ENCODE assay signal across 8 cellular contexts in genomic region chr2:70132244-70133126, GRCh38. TPM values are rescaled to one million over a fixed set of nuclear protein-coding genes. Genes with fewer than 3 reads are reported as not detected.
DNase-seq lines count a peak whose midpoint lies in the region; ATAC-seq and TF ChIP-seq lines count a peak whose summit lies in the region.

No MANE protein-coding gene starts in this region.

- H3K9me3 Mint-ChIP-seq in central memory CD8-positive, alpha-beta T cell: no peaks in the 10 kb centered on the region

- TF ChIP-seq EP300 in stomach (IDR thresholded peaks at IDR 0.05): no peak

- H3K4me3 ChIP-seq in Karpas-422 (ENCODE audit: low read length) (peak overlapping the region; percentile 62), RWPE2 (ENCODE audit: severe bottlenecking) (peak overlapping the region; percentile 13), stomach (peak overlapping the region; percentile 27 to 34 (median 31))

- peaks cover 71% of the 10 kb centered on the region for H3K4me1 Mint-ChIP-seq in central memory CD8-positive, alpha-beta T cell

- peak overlapping the region; percentile 62 for H2AFZ ChIP-seq in Karpas-422 (ENCODE audit: low read length)

- intact Hi-C loops in left colon (cut with DNase I, micrococcal nuclease) (no loop called here), stomach (cut with DNase I; ENCODE audit: low total_unique reads) (loop anchor here (5.0 kb wide), 1 partner anchor 40 kb away; no protein-coding TSS in a partner anchor)

- 3 to 8% (median 4%) methylated on average over 8 of the region's 8 CpGs for WGBS in stomach, 5 donors

- H3K4me1 ChIP-seq in Karpas-422 (ENCODE audit: low read length): peaks cover 46% of the 10 kb centered on the region
- peaks cover 27% of the 10 kb centered on the region for H3K4me1 ChIP-seq in RWPE2 (ENCODE audit: insufficient read depth, poor library complexity, severe bottlenecking)
- H3K4me1 ChIP-seq in stomach: peaks cover 31 to 65% (median 49%) of the 10 kb centered on the region in 4 donors

- no peaks in the 10 kb centered on the region for H4K20me1 ChIP-seq in Karpas-422 (ENCODE audit: insufficient read depth, low read depth, low read length)

- H3K27ac Mint-ChIP-seq in central memory CD8-positive, alpha-beta T cell (ENCODE audit: low read depth): peak overlapping the region; percentile 94

- peak overlapping the region; percentile 69 for H3K9ac ChIP-seq in Karpas-422 (ENCODE audit: low read length)

- H3K4me3 Mint-ChIP-seq in central memory CD8-positive, alpha-beta T cell: peak overlapping the region; percentile 80

- H3K36me3 ChIP-seq in Karpas-422 (ENCODE audit: insufficient read depth, low read length): no peaks in the 10 kb centered on the region
- no peaks in the 10 kb centered on the region for H3K36me3 ChIP-seq in RWPE2 (ENCODE audit: low read depth)
- H3K36me3 ChIP-seq in stomach: no peaks in the 10 kb centered on the region

- peak; percentile 53 for ATAC-seq in GM21529 (IDR thresholded peaks at IDR 0.05; ENCODE audit: unreplicated experiment)
- peak; percentile 75 for ATAC-seq in RWPE2 (ENCODE audit: low read depth)
- ATAC-seq in central memory CD8-positive, alpha-beta T cell (replicated peaks; ENCODE audit: extremely low read depth, poor library complexity, severe bottlenecking): peak; percentile 55
- peak; percentile 77 for ATAC-seq in left colon

- H3K9me3 ChIP-seq in Karpas-422 (ENCODE audit: low read length) (no peaks in the 10 kb centered on the region), RWPE2 (ENCODE audit: severe bottlenecking) (no peaks in the 10 kb centered on the region), stomach (no peaks in the 10 kb centered on the region)

- no peak for TF ChIP-seq POLR2A in stomach (IDR thresholded peaks at IDR 0.05)

- peak overlapping the region; percentile 82 for H3K4me2 ChIP-seq in Karpas-422 (ENCODE audit: low read depth, low read length, poor library complexity, severe bottlenecking)

- in situ Hi-C loops in G401 (cut with HindIII; ENCODE audit: low sequenced_read_pairs): no loop called here

- H3K27me3 Mint-ChIP-seq in central memory CD8-positive, alpha-beta T cell: no peaks in the 10 kb centered on the region

- H3K9me2 ChIP-seq in Karpas-422 (replicated peaks; ENCODE audit: insufficient read depth, low read length): no peaks in the 10 kb centered on the region

- TF ChIP-seq CTCF in RWPE2 (IDR thresholded peaks at IDR 0.05; ENCODE audit: poor library complexity, severe bottlenecking) (no peak), stomach (IDR thresholded peaks at IDR 0.05) (no peak)

- H3K27me3 ChIP-seq in Karpas-422 (ENCODE audit: low read length) (no peaks in the 10 kb centered on the region), RWPE2 (ENCODE audit: insufficient read depth, poor library complexity, severe bottlenecking) (no peaks in the 10 kb centered on the region), stomach (no peaks in the 10 kb centered on the region)

- peaks cover 29% of the 10 kb centered on the region for H3K36me3 Mint-ChIP-seq in central memory CD8-positive, alpha-beta T cell (ENCODE audit: insufficient read depth)

- peak; percentile 97 for DNase-seq in G401 (ENCODE audit: low spot score)
- peak; percentile 89 for DNase-seq in Karpas-422
- no peak for DNase-seq in RWPE2 (ENCODE audit: low spot score)
- no peak for DNase-seq in central memory CD8-positive, alpha-beta T cell (ENCODE audit: low spot score in 2 of 2)
- peak; percentile 47 to 49 for DNase-seq in left colon
- peak; percentile 55 for DNase-seq in stomach
- DNase-seq in stimulated activated CD4-positive, alpha-beta T cell treated with anti-CD3 and anti-CD28 coated beads, Interleukin-1b, Interleukin-23, amount 100 ng/mL, for 48 hours: no peak

- no peaks in the 10 kb centered on the region for H3K79me2 ChIP-seq in Karpas-422 (ENCODE audit: low read length)

- H3K27ac ChIP-seq in Karpas-422 (ENCODE audit: low read length) (peak overlapping the region; percentile 90), RWPE2 (ENCODE audit: poor library complexity, severe bottlenecking) (peak overlapping the region; percentile 70), stomach (peak overlapping the region; percentile 84 to 94 (median 90))

RNA-seq across cellular contexts. Expression of gene PCBP1, which starts 45.2 kb away (rescaled TPM):
- total RNA-seq in G401 (2014; rRNA removed; shearing (Covaris generic)): 150 and 167 TPM in 2 replicates
- total RNA-seq in Karpas-422 (2014; rRNA removed; shearing (Covaris generic); ENCODE audit: low replicate concordance): 91.7 and 128 TPM in 2 replicates
- total RNA-seq in left colon: 100 to 1,000 TPM; 263 to 293 TPM
- total RNA-seq in stomach: 100 to 1,000 TPM in 3 of 5 donors, 10 to 100 TPM in 1, 1 to 10 TPM in 1; 9.3 to 164 (median 120) TPM
- 100 to 1,000 TPM; 199 to 296 (median 251) TPM for polyA plus RNA-seq in stomach

RNA-seq across cellular contexts. Expression of gene C2orf42, which starts 58.3 kb away (rescaled TPM):
- 5.3 and 6.8 TPM in 2 replicates for total RNA-seq in G401 (2014; rRNA removed; shearing (Covaris generic))
- total RNA-seq in Karpas-422 (2014; rRNA removed; shearing (Covaris generic); ENCODE audit: low replicate concordance): 30.0 and 36.5 TPM in 2 replicates
- total RNA-seq in left colon (10 to 100 TPM in 1 of 2 donors, 1 to 10 TPM in 1; 7.8 to 13.9 TPM), stomach (10 to 100 TPM in 3 of 5 donors, 1 to 10 TPM in 2; 2.6 to 23.2 (median 11.7) TPM)
- 1 to 10 TPM; 3.9 to 6.3 (median 4.3) TPM for polyA plus RNA-seq in stomach

Comparison
In these comparisons a context has a peak if more than half of its experiments do, and no peak if none do; other contexts are left out.
1. DNase-seq: peak in G401 (single experiment), Karpas-422 (single experiment), left colon (2 of 2) and stomach (single experiment); none in RWPE2 (single experiment), central memory CD8-positive, alpha-beta T cell (0 of 2) and stimulated activated CD4-positive, alpha-beta T cell treated with anti-CD3 and anti-CD28 coated beads, Interleukin-1b, Interleukin-23, amount 100 ng/mL, for 48 hours (single experiment).
2. Peak in every context shown above with its lines, with median percentiles within 50 percentile points of each other: ATAC-seq, H3K27ac ChIP-seq and H3K4me3 ChIP-seq.